In the genomic region with DNA sequence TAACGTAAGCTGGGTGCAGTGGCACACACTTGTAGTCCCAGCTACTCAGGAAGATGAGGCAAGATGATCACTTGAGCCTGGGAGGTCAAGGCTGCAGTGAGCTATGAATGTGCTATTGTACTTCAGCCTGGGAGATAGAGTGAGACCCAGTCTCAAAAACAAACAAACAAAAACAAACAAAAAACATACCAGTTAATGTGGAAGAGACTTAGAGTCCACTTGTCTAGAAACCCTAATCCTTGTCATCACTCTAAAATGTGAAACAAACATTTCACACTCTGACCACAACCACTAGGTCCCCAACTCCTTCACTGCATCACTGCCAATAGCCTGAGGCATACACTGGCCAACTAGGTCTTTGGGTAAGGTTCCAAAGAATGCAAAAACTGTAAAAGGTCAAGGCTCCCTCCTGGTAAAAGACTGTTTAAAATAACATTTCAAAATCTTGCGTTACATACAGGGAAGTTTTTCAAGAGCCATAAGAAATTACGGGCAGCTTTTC, we compare ENCODE assay signal across 23 cellular contexts. TPM values are rescaled to one million over a fixed set of nuclear protein-coding genes. Genes with fewer than 3 reads are reported as not detected.
DNase-seq lines count a peak whose midpoint lies in the region; ATAC-seq, FAIRE-seq and TF ChIP-seq lines count a peak whose summit lies in the region.
"Had no signal": no experiment of that assay in that cellular context is flagged by ENCODE, and none has a peak within 500 bp of the region (broad histone marks: within the 10 kb centered on the region; RNA-seq: fewer than 3 reads in every experiment).

No MANE protein-coding gene starts in this region.

- no peak overlapping the region for H3K4me2 ChIP-seq in astrocyte (ENCODE audit: low read length)

- H3K27me3 ChIP-seq in astrocyte (ENCODE audit: insufficient read depth, low read length): no peaks in the 10 kb centered on the region
- peaks cover 0 to 19% (median 0%) of the 10 kb centered on the region in 9 donors for H3K27me3 ChIP-seq in heart left ventricle
- peaks cover 0 to 24% (median 0%) of the 10 kb centered on the region in 3 donors for H3K27me3 ChIP-seq in stomach

- H3K4me3 ChIP-seq in AG10803 (ENCODE audit: low read length) (no peak overlapping the region), astrocyte (ENCODE audit: insufficient read depth, low read depth, low read length) (no peak overlapping the region), coronary artery (no peak overlapping the region), heart left ventricle (no peak overlapping the region), stomach (no peak overlapping the region)

- no peaks in the 10 kb centered on the region for H3K79me2 ChIP-seq in astrocyte (ENCODE audit: insufficient read depth, low read length)

- no peak overlapping the region for H3K27ac Mint-ChIP-seq in astrocyte (ENCODE audit: unreplicated experiment)
- H3K27ac Mint-ChIP-seq: activated CD8-positive, alpha-beta T cell treated with anti-CD3 and anti-CD28 coated beads for 36 hours; activated T-helper 1 cell treated with anti-CD3 and anti-CD28 coated beads, Interleukin-12 subunit alpha, Interleukin-12 subunit beta, Interleukin-2, Interleukin-4 antibody, amounts not matched to agents 30 ng/mL and 10 ng/mL and 1 ng/mL, durations not matched to agents 14 hours and 24 hours and 36 hours; memory B cell had no signal

- H3K36me3 ChIP-seq in astrocyte (ENCODE audit: insufficient read depth, low read length): no peaks in the 10 kb centered on the region
- H3K36me3 ChIP-seq in heart left ventricle: no peaks in the 10 kb centered on the region
- H3K36me3 ChIP-seq in stomach: no peaks in the 10 kb centered on the region
- H3K36me3 ChIP-seq: WERI-Rb-1 had no signal

- H3K27ac ChIP-seq in astrocyte (ENCODE audit: low read depth, low read length): no peak overlapping the region
- H3K27ac ChIP-seq in coronary artery: no peak overlapping the region
- H3K27ac ChIP-seq in heart left ventricle: no peak overlapping the region
- no peak overlapping the region for H3K27ac ChIP-seq in stomach
- H3K27ac ChIP-seq: RWPE1, WERI-Rb-1 had no signal

- H3K27me3 Mint-ChIP-seq in astrocyte (ENCODE audit: low read depth, unreplicated experiment): peaks cover 26% of the 10 kb centered on the region

- no peak overlapping the region for H2AFZ ChIP-seq in astrocyte (ENCODE audit: low read depth, low read length)

- DNase-seq in AG10803 (ENCODE audit: low read depth) (peak; percentile 16), HS-27A (ENCODE audit: low read depth) (peak; percentile 66), astrocyte (ENCODE audit: low read depth) (peak; percentile 3), iris pigment epithelial cell (ENCODE audit: low read depth) (peak; percentile 25), coronary artery (ENCODE audit: low spot score) (no peak), heart left ventricle (no peak), cerebellar cortex (ENCODE audit: low spot score) (no peak), stomach (no peak)
- DNase-seq: activated CD8-positive, alpha-beta T cell treated with anti-CD3 and anti-CD28 coated beads for 36 hours; cerebellar nuclear complex; NCI-H2029 treated with DMSO at 0.1 percent for 48 hours; NCI-H526 treated with DMSO at 0.1 percent for 48 hours; right cardiac atrium; stimulated activated CD4-positive, alpha-beta T cell treated with anti-CD3 and anti-CD28 coated beads, Interleukin-1b, Interleukin-23, amount 100 ng/mL, for 48 hours; T-helper 1 cell; WERI-Rb-1 had no signal

- ATAC-seq in heart left ventricle: no peak
- ATAC-seq: activated CD8-positive, alpha-beta T cell treated with anti-CD3 and anti-CD28 coated beads for 36 hours; right cardiac atrium had no signal

- TF ChIP-seq POLR2A in heart left ventricle (IDR thresholded peaks at IDR 0.05) (no peak), stomach (IDR thresholded peaks at IDR 0.05) (no peak)

- H3K36me3 Mint-ChIP-seq in astrocyte (ENCODE audit: low read depth, unreplicated experiment): peaks cover 4% of the 10 kb centered on the region
- H3K36me3 Mint-ChIP-seq: memory B cell had no signal

- H3K4me3 Mint-ChIP-seq in astrocyte (ENCODE audit: unreplicated experiment): no peak overlapping the region
- H3K4me3 Mint-ChIP-seq: activated CD8-positive, alpha-beta T cell treated with anti-CD3 and anti-CD28 coated beads for 36 hours; activated T-helper 1 cell treated with anti-CD3 and anti-CD28 coated beads, Interleukin-12 subunit alpha, Interleukin-12 subunit beta, Interleukin-2, Interleukin-4 antibody, amounts not matched to agents 30 ng/mL and 10 ng/mL and 1 ng/mL, durations not matched to agents 14 hours and 24 hours and 36 hours; memory B cell; neural crest cell had no signal

- no peak for FAIRE-seq in astrocyte (lab: Jason Lieb, UNC)
- FAIRE-seq: endometrium, GM18507 had no signal

- TF ChIP-seq CTCF in AG10803 (conservative IDR thresholded peaks at IDR 0.05; ENCODE audit: low read length) (no peak), astrocyte (IDR thresholded peaks at IDR 0.05; ENCODE audit: insufficient read depth, low read depth, low read length) (no peak), coronary artery (IDR thresholded peaks at IDR 0.05) (no peak), heart left ventricle (IDR thresholded peaks at IDR 0.05) (no peak), stomach (IDR thresholded peaks at IDR 0.05) (no peak)

- intact Hi-C loops in heart left ventricle (cut with DNase I) (no loop called here), stomach (cut with DNase I; ENCODE audit: low total_unique reads) (no loop called here)

- no peaks in the 10 kb centered on the region for H4K20me1 ChIP-seq in astrocyte (ENCODE audit: insufficient read depth, low read length)

- no peak overlapping the region for H3K9ac ChIP-seq in astrocyte (ENCODE audit: low read length)

- H3K4me1 ChIP-seq in astrocyte (ENCODE audit: insufficient read depth, low read length) (no peaks in the 10 kb centered on the region), heart left ventricle (no peaks in the 10 kb centered on the region), stomach (no peaks in the 10 kb centered on the region)

- peaks cover 19% of the 10 kb centered on the region for H3K9me3 Mint-ChIP-seq in astrocyte (ENCODE audit: unreplicated experiment)

- H3K4me1 Mint-ChIP-seq in astrocyte (ENCODE audit: low read depth, unreplicated experiment): no peaks in the 10 kb centered on the region
- H3K4me1 Mint-ChIP-seq: memory B cell had no signal

- TF ChIP-seq EP300 in stomach (IDR thresholded peaks at IDR 0.05): no peak

- no peaks in the 10 kb centered on the region for H3K9me3 ChIP-seq in astrocyte (ENCODE audit: insufficient read depth, low read depth, low read length)
- H3K9me3 ChIP-seq in heart left ventricle: peaks cover 0 to 3% (median 0%) of the 10 kb centered on the region in 12 donors
- no peaks in the 10 kb centered on the region for H3K9me3 ChIP-seq in stomach

- WGBS in heart left ventricle, 4 donors: 68 to 82% (median 71%) methylated on average over 3 of the region's 3 CpGs
- WGBS in stomach, 5 donors: 64 to 73% (median 69%) methylated on average over 3 of the region's 3 CpGs

RNA-seq across cellular contexts. Expression of a gene that starts 28.6 kb away (rescaled TPM):
- not detected in 2 replicates for total RNA-seq in astrocyte
- total RNA-seq in heart left ventricle: under 1 TPM in 1 of 9 donors, not detected in 8; 0.14 TPM
- not detected for polyA plus RNA-seq in heart left ventricle
- under 1 TPM in 1 of 5 donors, not detected in 4; 0.87 TPM for total RNA-seq in stomach
- polyA plus RNA-seq in stomach: not detected
- total RNA-seq: activated CD8-positive, alpha-beta T cell treated with anti-CD3 and anti-CD28 coated beads for 36 hours; activated T-helper 1 cell treated with anti-CD3 and anti-CD28 coated beads, Interleukin-12 subunit alpha, Interleukin-12 subunit beta, Interleukin-2, Interleukin-4 antibody, amounts not matched to agents 30 ng/mL and 10 ng/mL and 1 ng/mL, durations not matched to agents 14 hours and 24 hours and 36 hours; glomerular endothelial cell; neural crest cell; right cardiac atrium had no signal
- polyA plus RNA-seq: right cardiac atrium had no signal

Comparison
In these comparisons a context has a peak if more than half of its experiments do, and no peak if none do; other contexts are left out.
1. DNase-seq: peak in AG10803 (single experiment), HS-27A (single experiment), astrocyte (single experiment) and iris pigment epithelial cell (single experiment); none in coronary artery (single experiment), heart left ventricle (0 of 5), cerebellar cortex (single experiment) and stomach (single experiment).